Comparison of ENCODE assay signal across 9 cellular contexts in the genomic region with DNA sequence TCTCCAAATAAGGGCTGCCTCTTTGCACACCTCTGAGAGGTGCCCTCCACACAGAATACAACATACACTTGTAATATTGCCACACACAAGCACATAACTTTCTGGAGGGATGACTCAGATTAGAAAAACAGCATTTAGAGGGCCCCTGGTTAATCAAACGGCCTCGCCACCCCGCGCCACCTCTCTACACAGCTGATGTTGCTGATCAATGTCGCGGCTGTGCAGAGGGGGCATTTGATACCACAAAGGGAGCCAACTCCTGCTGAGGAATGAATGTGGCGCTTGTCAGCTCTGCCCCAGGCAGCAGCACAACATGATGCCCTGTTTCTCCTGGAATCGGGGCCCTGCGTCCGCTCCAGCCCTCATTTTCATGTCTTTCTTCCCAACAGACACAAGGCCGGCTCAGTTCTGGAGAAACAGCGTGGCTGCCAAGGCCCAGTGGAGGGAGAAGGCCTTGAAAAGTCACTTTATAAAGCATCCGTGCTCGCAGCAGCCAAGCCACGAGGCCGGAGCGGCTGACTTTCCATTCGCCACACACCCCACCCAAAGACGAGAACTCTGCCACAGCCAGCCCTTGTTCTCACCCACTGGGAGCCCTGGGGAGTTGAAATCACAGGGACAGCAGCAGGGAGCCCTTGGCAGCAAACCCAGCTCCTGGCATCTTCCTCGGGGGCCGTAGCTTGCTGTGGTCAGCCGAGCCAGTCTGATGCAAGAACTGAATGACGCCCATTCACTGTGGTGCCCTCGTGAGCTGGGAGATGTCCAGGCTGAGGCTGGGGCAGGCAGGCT.
A peak's percentile ranks its signal among the peaks of the same experiment; 100 is the strongest.
DNase-seq lines count a peak whose midpoint lies in the region; TF ChIP-seq lines count a peak whose summit lies in the region.
"Had no signal": no experiment of that assay in that cellular context is flagged by ENCODE, and none has a peak within 500 bp of the region (broad histone marks: within the 10 kb centered on the region; RNA-seq: fewer than 3 reads in every experiment).

No MANE protein-coding gene starts in this region.

- H3K4me3 Mint-ChIP-seq in activated CD4-positive, alpha-beta memory T cell treated with anti-CD3 and anti-CD28 coated beads, Interleukin-2, amount 10 ng/mL, durations not matched to agents 7 days and 5 days: no peak overlapping the region
- H3K4me3 Mint-ChIP-seq: activated naive CD8-positive, alpha-beta T cell treated with anti-CD3 and anti-CD28 coated beads, Interleukin-2, amount 50 U/mL, for 24 hours had no signal

- TF ChIP-seq CTCF in colonic mucosa (IDR thresholded peaks at IDR 0.05) (no peak), tibial nerve (IDR thresholded peaks at IDR 0.05) (peak in 1 of 5 experiments; percentile 14)

- H3K79me1 ChIP-seq in mesendoderm (ENCODE audit: low read length): peaks cover 2% of the 10 kb centered on the region

- POLR2A ChIA-PET in activated CD4-positive, alpha-beta memory T cell treated with anti-CD3 and anti-CD28 coated beads, Interleukin-2, amount 10 ng/mL, durations not matched to agents 7 days and 5 days (lab: Charles Lee): no interaction called here

- peak; percentile 7 for DNase-seq in NCI-H1092 (lab: John Stamatoyannopoulos, UW)
- peak; percentile 20 for DNase-seq in colonic mucosa
- DNase-seq in mesendoderm: no peak
- DNase-seq in tibial nerve (ENCODE audit: low spot score in 2 of 2): peak; percentile 73 to 78
- DNase-seq in activated CD4-positive, alpha-beta T cell treated with anti-CD3 and anti-CD28 coated beads for 1 hour: no peak
- no peak for DNase-seq in SW480 (ENCODE audit: low spot score)
- DNase-seq in activated CD4-positive, alpha-beta memory T cell treated with anti-CD3 and anti-CD28 coated beads, Interleukin-2, amount 10 ng/mL, durations not matched to agents 7 days and 5 days: no peak
- DNase-seq: activated naive CD8-positive, alpha-beta T cell treated with anti-CD3 and anti-CD28 coated beads, Interleukin-2, amount 50 U/mL, for 24 hours; SJCRH30 had no signal

- peak overlapping the region; percentile 73 for H3K56ac ChIP-seq in mesendoderm (ENCODE audit: low read length)

- H3K4me1 Mint-ChIP-seq in activated CD4-positive, alpha-beta memory T cell treated with anti-CD3 and anti-CD28 coated beads, Interleukin-2, amount 10 ng/mL, durations not matched to agents 7 days and 5 days: peaks cover 9% of the 10 kb centered on the region

- no peak overlapping the region for H2AK5ac ChIP-seq in mesendoderm (ENCODE audit: low read length)

- no peak overlapping the region for H4K5ac ChIP-seq in mesendoderm (ENCODE audit: low read length)

- H3K27me3 Mint-ChIP-seq in activated CD4-positive, alpha-beta memory T cell treated with anti-CD3 and anti-CD28 coated beads, Interleukin-2, amount 10 ng/mL, durations not matched to agents 7 days and 5 days: no peaks in the 10 kb centered on the region
- H3K27me3 Mint-ChIP-seq: activated naive CD8-positive, alpha-beta T cell treated with anti-CD3 and anti-CD28 coated beads, Interleukin-2, amount 50 U/mL, for 24 hours had no signal

- intact Hi-C loops in colonic mucosa (cut with DNase I): no loop called here

- H3K4me1 ChIP-seq in colonic mucosa (no peaks in the 10 kb centered on the region), mesendoderm (ENCODE audit: control insufficient read depth, low read depth, low read length) (peaks cover 4% of the 10 kb centered on the region), tibial nerve (peaks cover 0 to 53% (median 32%) of the 10 kb centered on the region in 4 donors)
- H3K4me1 ChIP-seq: SJCRH30 had no signal

- H3K4me2 ChIP-seq in mesendoderm (ENCODE audit: low read length): no peak overlapping the region

- no peaks in the 10 kb centered on the region for H3K9me3 Mint-ChIP-seq in activated CD4-positive, alpha-beta memory T cell treated with anti-CD3 and anti-CD28 coated beads, Interleukin-2, amount 10 ng/mL, durations not matched to agents 7 days and 5 days
- H3K9me3 Mint-ChIP-seq: activated naive CD8-positive, alpha-beta T cell treated with anti-CD3 and anti-CD28 coated beads, Interleukin-2, amount 50 U/mL, for 24 hours had no signal

- H3K4me3 ChIP-seq in colonic mucosa (no peak overlapping the region), mesendoderm (ENCODE audit: low read length) (no peak overlapping the region), tibial nerve (no peak overlapping the region)
- H3K4me3 ChIP-seq: SJCRH30 had no signal

- H3K18ac ChIP-seq in mesendoderm (ENCODE audit: low read length): no peak overlapping the region

- peak; percentile 72 to 95 for TF ChIP-seq EP300 in tibial nerve (IDR thresholded peaks at IDR 0.05)

- no peak overlapping the region for H4K8ac ChIP-seq in mesendoderm (ENCODE audit: low read depth, low read length)

- no peak overlapping the region for H3K4ac ChIP-seq in mesendoderm (ENCODE audit: low read depth, low read length)

- TF ChIP-seq POLR2A in tibial nerve (IDR thresholded peaks at IDR 0.05): no peak

- H3K27ac ChIP-seq in colonic mucosa (peak overlapping the region; percentile 20), mesendoderm (ENCODE audit: low read depth, low read length) (no peak overlapping the region), tibial nerve (peak overlapping the region; percentile 71 to 93 (median 84))
- H3K27ac ChIP-seq: SJCRH30 had no signal

- H3K9me3 ChIP-seq in colonic mucosa (no peaks in the 10 kb centered on the region), tibial nerve (no peaks in the 10 kb centered on the region)
- H3K9me3 ChIP-seq: SJCRH30 had no signal

- H3K27me3 ChIP-seq in colonic mucosa (no peaks in the 10 kb centered on the region), mesendoderm (ENCODE audit: insufficient read depth, low read length, poor library complexity) (no peaks in the 10 kb centered on the region), tibial nerve (no peaks in the 10 kb centered on the region)
- H3K27me3 ChIP-seq: SJCRH30 had no signal

- H3K36me3 ChIP-seq in colonic mucosa: no peaks in the 10 kb centered on the region
- no peaks in the 10 kb centered on the region for H3K36me3 ChIP-seq in mesendoderm (ENCODE audit: control insufficient read depth, insufficient read depth, low read length)
- no peaks in the 10 kb centered on the region for H3K36me3 ChIP-seq in tibial nerve
- H3K36me3 ChIP-seq: SJCRH30 had no signal

- no CpG with 5 or more reads among the region's 24 CpGs for WGBS in mesendoderm (ENCODE audit: extremely low coverage, insufficient coverage, low lambda C conversion rate)
- WGBS in tibial nerve, 2 donors: 24 to 33% methylated on average over 21 to 24 of the region's 24 CpGs

- no peak overlapping the region for H2BK120ac ChIP-seq in mesendoderm (ENCODE audit: low read depth, low read length)

- H2BK15ac ChIP-seq in mesendoderm (replicated peaks; ENCODE audit: low read depth): no peak overlapping the region

- H3K23ac ChIP-seq in mesendoderm (ENCODE audit: low read length): no peak overlapping the region

- H3K79me2 ChIP-seq in mesendoderm (ENCODE audit: control insufficient read depth, insufficient read depth, low read length): peaks cover 2% of the 10 kb centered on the region

- H2BK5ac ChIP-seq in mesendoderm (ENCODE audit: low read length): no peak overlapping the region

- no peak overlapping the region for H3K27ac Mint-ChIP-seq in activated CD4-positive, alpha-beta memory T cell treated with anti-CD3 and anti-CD28 coated beads, Interleukin-2, amount 10 ng/mL, durations not matched to agents 7 days and 5 days
- H3K27ac Mint-ChIP-seq: activated naive CD8-positive, alpha-beta T cell treated with anti-CD3 and anti-CD28 coated beads, Interleukin-2, amount 50 U/mL, for 24 hours had no signal

- CTCF ChIA-PET in activated CD4-positive, alpha-beta memory T cell treated with anti-CD3 and anti-CD28 coated beads, Interleukin-2, amount 10 ng/mL, durations not matched to agents 7 days and 5 days (lab: Charles Lee): no interaction called here

- peaks cover 6% of the 10 kb centered on the region for H3K36me3 Mint-ChIP-seq in activated CD4-positive, alpha-beta memory T cell treated with anti-CD3 and anti-CD28 coated beads, Interleukin-2, amount 10 ng/mL, durations not matched to agents 7 days and 5 days (ENCODE audit: low read depth)

- H3K9ac ChIP-seq in colonic mucosa (ENCODE audit: low read depth in 2 of 2, low read length in 2 of 2): no peak overlapping the region
- H3K9ac ChIP-seq in mesendoderm (ENCODE audit: low read length): no peak overlapping the region

Comparison
In these comparisons a context has a peak if more than half of its experiments do, and no peak if none do; other contexts are left out.
1. DNase-seq: peak in NCI-H1092 (single experiment), colonic mucosa (single experiment) and tibial nerve (2 of 2); none in mesendoderm (single experiment), activated CD4-positive, alpha-beta T cell treated with anti-CD3 and anti-CD28 coated beads for 1 hour (single experiment), SW480 (single experiment) and activated CD4-positive, alpha-beta memory T cell treated with anti-CD3 and anti-CD28 coated beads, Interleukin-2, amount 10 ng/mL, durations not matched to agents 7 days and 5 days (single experiment).